ENCODE assay signal across 21 cellular contexts in the genomic region with DNA sequence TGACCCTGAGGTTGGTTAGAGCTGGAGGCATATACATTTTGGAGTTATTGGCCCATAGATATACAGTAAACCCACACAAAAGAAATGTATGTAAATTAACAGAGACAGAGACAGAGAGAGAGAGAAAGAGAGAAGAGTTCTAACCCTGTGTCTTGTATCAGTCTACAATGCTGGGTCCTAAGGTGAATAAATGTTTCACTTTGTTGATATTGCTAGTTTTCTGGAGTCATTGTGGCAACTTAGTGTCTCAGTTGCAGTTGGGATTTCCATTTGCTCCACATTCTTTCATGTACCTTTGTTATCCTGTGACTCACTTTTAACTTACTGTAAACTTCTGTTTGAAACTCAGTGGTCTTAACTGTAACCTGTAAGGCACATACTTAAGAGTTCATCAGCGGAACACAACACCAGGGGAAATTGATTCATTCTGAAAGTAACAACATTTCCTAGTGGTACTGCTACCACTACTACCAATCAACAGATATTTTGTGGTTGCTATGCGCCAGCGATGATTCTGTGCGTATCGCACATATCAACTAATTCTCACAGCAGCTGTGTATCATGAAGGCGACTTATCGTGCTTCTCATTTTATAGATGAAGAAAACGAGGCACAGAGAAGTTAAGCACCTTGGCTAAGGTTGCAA. TPM values are rescaled to one million over a fixed set of nuclear protein-coding genes. Genes with fewer than 3 reads are reported as not detected.
DNase-seq lines count a peak whose midpoint lies in the region; ATAC-seq and TF ChIP-seq lines count a peak whose summit lies in the region.
"Had no signal": no experiment of that assay in that cellular context is flagged by ENCODE, and none has a peak within 500 bp of the region (broad histone marks: within the 10 kb centered on the region; RNA-seq: fewer than 3 reads in every experiment).

No MANE protein-coding gene starts in this region.

- peaks cover 4% of the 10 kb centered on the region for H3K36me3 Mint-ChIP-seq in activated CD4-positive, alpha-beta memory T cell treated with anti-CD3 and anti-CD28 coated beads, Interleukin-2, amount 10 ng/mL, durations not matched to agents 7 days and 5 days (ENCODE audit: low read depth)
- H3K36me3 Mint-ChIP-seq: naive B cell had no signal

- DNase-seq in activated CD4-positive, alpha-beta memory T cell treated with anti-CD3 and anti-CD28 coated beads, Interleukin-2, amount 10 ng/mL, durations not matched to agents 7 days and 5 days, result peak; percentile 70
- peak; percentile 16 to 53 (median 50) for DNase-seq in stimulated activated CD4-positive, alpha-beta T cell treated with anti-CD3 and anti-CD28 coated beads, Interleukin-12 subunit alpha, Interleukin-12 subunit beta, amount 100 ng/mL, for 48 hours (ENCODE audit: low read depth in 2 of 3, low spot score in 1 of 3)
- DNase-seq in LoVo (ENCODE audit: low spot score) (no peak), NAMALWA (ENCODE audit: low spot score) (no peak), NCI-H526 (lab: John Stamatoyannopoulos, UW) (no peak)
- DNase-seq: activated gamma-delta T cell treated with Interleukin-2 at 50 U/mL for 16 hours; Calu3; effector memory CD4-positive, alpha-beta T cell; GDM1; naive B cell; NCI-H1694 treated with DMSO at 0.1 percent for 48 hours; NCI-H510A; PC-9; SK-N-SH had no signal

- no peaks in the 10 kb centered on the region for H3K9me3 Mint-ChIP-seq in activated CD4-positive, alpha-beta memory T cell treated with anti-CD3 and anti-CD28 coated beads, Interleukin-2, amount 10 ng/mL, durations not matched to agents 7 days and 5 days
- H3K9me3 Mint-ChIP-seq: naive B cell had no signal

- ATAC-seq in GM19452 (IDR thresholded peaks at IDR 0.05; ENCODE audit: unreplicated experiment) (peak; percentile 86), GM18870 (IDR thresholded peaks at IDR 0.05; ENCODE audit: unreplicated experiment) (no peak)

- H3K27me3 Mint-ChIP-seq in activated CD4-positive, alpha-beta memory T cell treated with anti-CD3 and anti-CD28 coated beads, Interleukin-2, amount 10 ng/mL, durations not matched to agents 7 days and 5 days, result peaks cover 10% of the 10 kb centered on the region

- POLR2A ChIA-PET in activated CD4-positive, alpha-beta memory T cell treated with anti-CD3 and anti-CD28 coated beads, Interleukin-2, amount 10 ng/mL, durations not matched to agents 7 days and 5 days (lab: Charles Lee), result no interaction called here

- H3K4me1 Mint-ChIP-seq in activated CD4-positive, alpha-beta memory T cell treated with anti-CD3 and anti-CD28 coated beads, Interleukin-2, amount 10 ng/mL, durations not matched to agents 7 days and 5 days, result peaks cover 22% of the 10 kb centered on the region
- H3K4me1 Mint-ChIP-seq: naive B cell had no signal

- peak overlapping the region; percentile 43; the same call in 1 of the 2 replicates for H3K27ac ChIP-seq in C4-2B
- H3K27ac ChIP-seq: breast epithelium, PC-9 had no signal

- TF ChIP-seq CTCF in C4-2B (conservative IDR thresholded peaks at IDR 0.05), result no peak

- peak overlapping the region; percentile 9 for H3K4me3 Mint-ChIP-seq in activated CD4-positive, alpha-beta memory T cell treated with anti-CD3 and anti-CD28 coated beads, Interleukin-2, amount 10 ng/mL, durations not matched to agents 7 days and 5 days
- H3K4me3 Mint-ChIP-seq: naive B cell had no signal

- peak overlapping the region; percentile 41 for H3K27ac Mint-ChIP-seq in activated CD4-positive, alpha-beta memory T cell treated with anti-CD3 and anti-CD28 coated beads, Interleukin-2, amount 10 ng/mL, durations not matched to agents 7 days and 5 days
- H3K27ac Mint-ChIP-seq: naive B cell had no signal

- CTCF ChIA-PET in activated CD4-positive, alpha-beta memory T cell treated with anti-CD3 and anti-CD28 coated beads, Interleukin-2, amount 10 ng/mL, durations not matched to agents 7 days and 5 days (lab: Charles Lee), result no interaction called here

RNA-seq across cellular contexts. Expression of gene ETDA, which starts 38.5 kb away (rescaled TPM):
- total RNA-seq in activated CD4-positive, alpha-beta memory T cell treated with anti-CD3 and anti-CD28 coated beads, Interleukin-2, amount 10 ng/mL, durations not matched to agents 7 days and 5 days, result not detected
- total RNA-seq: breast epithelium, Calu3, fibroblast of villous mesenchyme, liver, PC-9, pulmonary artery endothelial cell had no signal

RNA-seq across cellular contexts. Expression of gene CT55, which starts 42.1 kb away (rescaled TPM):
- total RNA-seq in activated CD4-positive, alpha-beta memory T cell treated with anti-CD3 and anti-CD28 coated beads, Interleukin-2, amount 10 ng/mL, durations not matched to agents 7 days and 5 days, result not detected
- total RNA-seq: breast epithelium, Calu3, fibroblast of villous mesenchyme, liver, PC-9, pulmonary artery endothelial cell had no signal

Comparison
In these comparisons a context has a peak if more than half of its experiments do, and no peak if none do; other contexts are left out.
1. DNase-seq: peak in activated CD4-positive, alpha-beta memory T cell treated with anti-CD3 and anti-CD28 coated beads, Interleukin-2, amount 10 ng/mL, durations not matched to agents 7 days and 5 days (single experiment) and stimulated activated CD4-positive, alpha-beta T cell treated with anti-CD3 and anti-CD28 coated beads, Interleukin-12 subunit alpha, Interleukin-12 subunit beta, amount 100 ng/mL, for 48 hours (3 of 3); none in LoVo (single experiment), NAMALWA (single experiment) and NCI-H526 (0 of 2).